10 cellular contexts compared by ENCODE assay signal in genomic region chr2:239821694-239822075, GRCh38.
"Had no signal": no experiment of that assay in that cellular context is flagged by ENCODE, and none has a peak within 500 bp of the region (broad histone marks: within the 10 kb centered on the region; RNA-seq: fewer than 3 reads in every experiment).

No MANE protein-coding gene starts in this region.

- DNase-seq: activated CD8-positive, alpha-beta T cell treated with anti-CD3 and anti-CD28 coated beads, Interleukin-2, amount 10 ng/mL, durations not matched to agents 7 days and 5 days; activated naive CD4-positive, alpha-beta T cell treated with anti-CD3 and anti-CD28 coated beads, Interleukin-2, amount 50 U/mL, for 16 hours; occipital lobe; stimulated activated naive CD4-positive, alpha-beta T cell; transverse colon had no signal

- ATAC-seq: activated CD8-positive, alpha-beta T cell treated with anti-CD3 and anti-CD28 coated beads, Interleukin-2, amount 10 ng/mL, durations not matched to agents 7 days and 5 days; esophagus mucosa; mucosa of descending colon; naive thymus-derived CD8-positive, alpha-beta T cell had no signal

- H3K9me3 Mint-ChIP-seq: activated T-helper 2 cell treated with anti-CD3 and anti-CD28 coated beads, Interferon-gamma antibody, Interleukin-2, Interleukin-4, amounts not matched to agents 10 μg/mL and 5 μg/mL and 100 μg/mL, durations not matched to agents 14 hours and 24 hours and 36 hours; memory B cell; naive thymus-derived CD8-positive, alpha-beta T cell had no signal

- H3K36me3 Mint-ChIP-seq: memory B cell; naive thymus-derived CD8-positive, alpha-beta T cell had no signal

- H3K4me3 Mint-ChIP-seq: activated CD8-positive, alpha-beta T cell treated with anti-CD3 and anti-CD28 coated beads, Interleukin-2, amount 10 ng/mL, durations not matched to agents 7 days and 5 days; memory B cell; naive thymus-derived CD8-positive, alpha-beta T cell had no signal

- H3K27ac Mint-ChIP-seq: activated CD8-positive, alpha-beta T cell treated with anti-CD3 and anti-CD28 coated beads, Interleukin-2, amount 10 ng/mL, durations not matched to agents 7 days and 5 days; activated T-helper 2 cell treated with anti-CD3 and anti-CD28 coated beads, Interferon-gamma antibody, Interleukin-2, Interleukin-4, amounts not matched to agents 10 μg/mL and 5 μg/mL and 100 μg/mL, durations not matched to agents 14 hours and 24 hours and 36 hours; memory B cell; naive thymus-derived CD8-positive, alpha-beta T cell had no signal
